Comparison of ENCODE assay signal across 12 cellular contexts in the genomic region with DNA sequence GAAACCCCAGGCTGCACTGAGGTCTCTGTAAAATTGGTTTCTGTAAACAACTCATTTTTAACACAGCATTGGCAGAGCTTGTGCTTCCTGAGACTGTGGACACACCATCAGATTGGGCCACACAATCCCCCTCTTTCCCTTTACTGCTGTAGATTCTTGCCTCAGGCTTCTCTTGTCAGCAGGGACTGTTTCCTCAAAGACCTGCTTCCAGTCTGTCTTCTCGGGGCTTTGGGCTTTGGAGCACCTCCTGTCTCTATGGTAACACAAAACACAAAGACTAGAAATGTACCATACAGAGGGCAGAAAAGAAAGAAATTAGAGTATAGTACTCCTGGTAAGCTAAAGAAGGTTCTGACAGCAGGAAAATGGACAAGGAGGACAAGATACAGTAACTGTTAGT.
"Had no signal": no experiment of that assay in that cellular context is flagged by ENCODE, and none has a peak within 500 bp of the region (broad histone marks: within the 10 kb centered on the region; RNA-seq: fewer than 3 reads in every experiment).

No MANE protein-coding gene starts in this region.

- H3K4me1 ChIP-seq: suprapubic skin had no signal

- H3K27ac ChIP-seq: suprapubic skin, WERI-Rb-1 had no signal

- H3K36me3 ChIP-seq: suprapubic skin, upper lobe of left lung, WERI-Rb-1 had no signal

- H3K27me3 ChIP-seq: suprapubic skin had no signal

- DNase-seq: activated CD4-positive, alpha-beta T cell treated with anti-CD3 and anti-CD28 coated beads, Interleukin-2, amount 10 ng/mL, durations not matched to agents 24 days and 14 days; activated naive CD4-positive, alpha-beta T cell treated with anti-CD3 and anti-CD28 coated beads, Interleukin-2, amount 10 ng/mL, durations not matched to agents 7 days and 5 days; mammary epithelial cell; stimulated activated CD4-positive, alpha-beta T cell treated with anti-CD3 and anti-CD28 coated beads, Interleukin-2, amount 100 ng/mL, for 48 hours; stimulated activated naive CD8-positive, alpha-beta T cell treated with anti-CD3 and anti-CD28 coated beads, Interleukin-15, Interleukin-2, amounts not matched to agents 100 U/mL and 50 U/mL, for 24 hours; T1000; upper lobe of left lung; WERI-Rb-1 had no signal

- H3K9me3 ChIP-seq: suprapubic skin, upper lobe of left lung had no signal

- H3K27me3 Mint-ChIP-seq: activated CD4-positive, alpha-beta T cell treated with anti-CD3 and anti-CD28 coated beads, Interleukin-2, amount 10 ng/mL, durations not matched to agents 24 days and 14 days; activated naive CD4-positive, alpha-beta T cell treated with anti-CD3 and anti-CD28 coated beads, Interleukin-2, amount 10 ng/mL, durations not matched to agents 7 days and 5 days; central memory CD8-positive, alpha-beta T cell had no signal

- H3K27ac Mint-ChIP-seq: activated CD4-positive, alpha-beta T cell treated with anti-CD3 and anti-CD28 coated beads, Interleukin-2, amount 10 ng/mL, durations not matched to agents 24 days and 14 days; activated naive CD4-positive, alpha-beta T cell treated with anti-CD3 and anti-CD28 coated beads, Interleukin-2, amount 10 ng/mL, durations not matched to agents 7 days and 5 days; nephron had no signal

- H3K4me3 Mint-ChIP-seq: activated CD4-positive, alpha-beta T cell treated with anti-CD3 and anti-CD28 coated beads, Interleukin-2, amount 10 ng/mL, durations not matched to agents 24 days and 14 days; activated naive CD4-positive, alpha-beta T cell treated with anti-CD3 and anti-CD28 coated beads, Interleukin-2, amount 10 ng/mL, durations not matched to agents 7 days and 5 days; central memory CD8-positive, alpha-beta T cell; nephron had no signal

- ATAC-seq: esophagus mucosa; stimulated activated naive CD8-positive, alpha-beta T cell treated with anti-CD3 and anti-CD28 coated beads, Interleukin-15, Interleukin-2, amounts not matched to agents 100 U/mL and 50 U/mL, for 24 hours had no signal

- H3K4me3 ChIP-seq: suprapubic skin, upper lobe of left lung had no signal

- H3K36me3 Mint-ChIP-seq: activated naive CD4-positive, alpha-beta T cell treated with anti-CD3 and anti-CD28 coated beads, Interleukin-2, amount 10 ng/mL, durations not matched to agents 7 days and 5 days had no signal

- H3K4me1 Mint-ChIP-seq: activated CD4-positive, alpha-beta T cell treated with anti-CD3 and anti-CD28 coated beads, Interleukin-2, amount 10 ng/mL, durations not matched to agents 24 days and 14 days; activated naive CD4-positive, alpha-beta T cell treated with anti-CD3 and anti-CD28 coated beads, Interleukin-2, amount 10 ng/mL, durations not matched to agents 7 days and 5 days; central memory CD8-positive, alpha-beta T cell had no signal

- H3K9me3 Mint-ChIP-seq: activated CD4-positive, alpha-beta T cell treated with anti-CD3 and anti-CD28 coated beads, Interleukin-2, amount 10 ng/mL, durations not matched to agents 24 days and 14 days; activated naive CD4-positive, alpha-beta T cell treated with anti-CD3 and anti-CD28 coated beads, Interleukin-2, amount 10 ng/mL, durations not matched to agents 7 days and 5 days; central memory CD8-positive, alpha-beta T cell; nephron had no signal
